Comparison of ENCODE assay signal across 8 cellular contexts in the genomic region with DNA sequence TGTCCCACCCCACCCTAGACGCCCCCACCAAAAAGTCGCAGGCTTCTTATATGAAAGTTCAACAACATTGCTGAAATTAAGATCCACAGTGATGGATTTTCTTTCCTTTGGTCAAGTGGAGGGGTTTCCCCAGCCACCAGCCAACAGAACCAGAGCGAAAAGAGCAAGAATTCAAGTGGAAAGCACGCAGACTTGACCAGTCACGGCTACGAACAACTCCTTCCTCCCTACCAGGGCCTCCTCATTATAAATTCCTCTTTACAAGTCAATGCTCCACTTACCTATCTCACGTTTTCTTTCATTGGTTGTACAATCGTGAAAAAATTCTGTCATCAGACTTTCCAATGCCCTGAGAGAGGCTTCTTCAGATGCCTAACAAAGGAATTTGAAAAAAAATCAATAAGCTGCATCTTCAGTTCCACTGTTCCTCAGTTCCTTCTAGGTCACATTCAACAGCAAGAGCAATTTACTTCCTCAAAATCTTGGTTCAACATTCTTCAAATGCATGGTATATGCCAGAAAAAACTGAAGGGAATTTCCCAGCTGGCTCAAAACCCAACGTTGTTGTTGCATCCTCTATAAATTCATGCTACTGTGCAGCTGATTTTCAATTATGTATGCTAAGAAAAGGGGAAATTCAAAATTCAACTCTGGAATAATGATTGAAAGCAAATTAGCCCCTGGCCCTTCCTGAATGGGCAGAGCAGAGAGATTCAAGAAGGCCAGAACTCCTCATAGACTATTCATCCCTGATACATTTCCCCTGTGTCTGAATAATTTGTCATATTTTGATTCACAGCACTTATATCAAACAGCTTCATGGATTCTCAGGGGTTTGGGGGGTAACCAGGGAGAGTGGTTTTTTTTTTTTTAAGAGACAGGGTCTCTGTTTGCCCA. TPM values are rescaled to one million over a fixed set of nuclear protein-coding genes. Genes with fewer than 3 reads are reported as not detected.
DNase-seq lines count a peak whose midpoint lies in the region; ATAC-seq and TF ChIP-seq lines count a peak whose summit lies in the region.

No MANE protein-coding gene starts in this region.

- peak overlapping the region; percentile 65 for H3K27ac ChIP-seq in AG04450 (ENCODE audit: low read depth, low read length)
- peak overlapping the region; percentile 21 for H3K27ac ChIP-seq in lower lobe of right lung

- peaks cover 23% of the 10 kb centered on the region for H3K36me3 ChIP-seq in lower lobe of right lung

- H3K4me3 ChIP-seq in AG04450 (ENCODE audit: low read depth, low read length) (no peak overlapping the region), lower lobe of right lung (no peak overlapping the region)

- CTCF ChIA-PET in AG04450 (lab: Charles Lee), result no interaction called here

- TF ChIP-seq CTCF in AG04450 (IDR thresholded peaks at IDR 0.05; ENCODE audit: low read depth, low read length) (no peak), HFFc6 (IDR thresholded peaks at IDR 0.05) (no peak), lower lobe of right lung (IDR thresholded peaks at IDR 0.05) (no peak)

- H3K27me3 ChIP-seq in AG04450 (ENCODE audit: control insufficient read depth, insufficient read depth, low read length) (no peaks in the 10 kb centered on the region), lower lobe of right lung (ENCODE audit: low read depth) (no peaks in the 10 kb centered on the region)

- H3K4me3 Mint-ChIP-seq in HFFc6, result peak overlapping the region; percentile 78
- peak overlapping the region; percentile 51 for H3K4me3 Mint-ChIP-seq in activated T-helper 1 cell treated with anti-CD3 and anti-CD28 coated beads, Interleukin-12 subunit alpha, Interleukin-12 subunit beta, Interleukin-2, Interleukin-4 antibody, amounts not matched to agents 30 ng/mL and 10 ng/mL and 1 ng/mL, durations not matched to agents 14 hours and 24 hours and 36 hours

- POLR2A ChIA-PET in AG04450 (lab: Yijun Ruan, JAX), result interaction anchor here (0.6 to 1.6 kb wide), 6 partner anchors 8 to 30 kb away, joined by 3 to 29 read pairs (median 7); no protein-coding TSS in a partner anchor

- H3K27ac Mint-ChIP-seq in HFFc6, result peak overlapping the region; percentile 93
- peak overlapping the region; percentile 93 for H3K27ac Mint-ChIP-seq in activated T-helper 1 cell treated with anti-CD3 and anti-CD28 coated beads, Interleukin-12 subunit alpha, Interleukin-12 subunit beta, Interleukin-2, Interleukin-4 antibody, amounts not matched to agents 30 ng/mL and 10 ng/mL and 1 ng/mL, durations not matched to agents 14 hours and 24 hours and 36 hours

- peaks cover 63% of the 10 kb centered on the region for H3K4me1 Mint-ChIP-seq in HFFc6 (ENCODE audit: low read depth)
- peaks cover 67% of the 10 kb centered on the region for H3K4me1 Mint-ChIP-seq in activated T-helper 1 cell treated with anti-CD3 and anti-CD28 coated beads, Interleukin-12 subunit alpha, Interleukin-12 subunit beta, Interleukin-2, Interleukin-4 antibody, amounts not matched to agents 30 ng/mL and 10 ng/mL and 1 ng/mL, durations not matched to agents 14 hours and 24 hours and 36 hours (ENCODE audit: low read depth)

- intact Hi-C loops in activated T-helper 1 cell treated with anti-CD3 and anti-CD28 coated beads, Interleukin-12 subunit alpha, Interleukin-12 subunit beta, Interleukin-2, Interleukin-4 antibody, amounts not matched to agents 30 ng/mL and 10 ng/mL and 1 ng/mL, durations not matched to agents 14 hours and 24 hours and 36 hours (cut with micrococcal nuclease), result no loop called here
- intact Hi-C loops in lower lobe of right lung (cut with DNase I), result no loop called here

- peaks cover 48% of the 10 kb centered on the region for H3K4me1 ChIP-seq in lower lobe of right lung

- DNase-seq in AG04450 (ENCODE audit: low read depth, low spot score) (no peak), HFFc6 (no peak), lower lobe of right lung (no peak), NCI-H1694 treated with DMSO at 0.1 percent for 48 hours (lab: John Stamatoyannopoulos, UW) (no peak), NCI-H2029 treated with DMSO at 0.1 percent for 48 hours (lab: John Stamatoyannopoulos, UW) (no peak), dedifferentiated amniotic fluid mesenchymal stem cell (ENCODE audit: extremely low spot score) (no peak)
- DNase-seq in activated T-helper 1 cell treated with anti-CD3 and anti-CD28 coated beads, Interleukin-12 subunit alpha, Interleukin-12 subunit beta, Interleukin-2, Interleukin-4 antibody, amounts not matched to agents 30 ng/mL and 10 ng/mL and 1 ng/mL, durations not matched to agents 14 hours and 24 hours and 36 hours (ENCODE audit: low spot score), result no peak

- no peaks in the 10 kb centered on the region for H3K27me3 Mint-ChIP-seq in HFFc6 (ENCODE audit: insufficient read depth)
- H3K27me3 Mint-ChIP-seq in activated T-helper 1 cell treated with anti-CD3 and anti-CD28 coated beads, Interleukin-12 subunit alpha, Interleukin-12 subunit beta, Interleukin-2, Interleukin-4 antibody, amounts not matched to agents 30 ng/mL and 10 ng/mL and 1 ng/mL, durations not matched to agents 14 hours and 24 hours and 36 hours (ENCODE audit: insufficient read depth), result no peaks in the 10 kb centered on the region

- H3K36me3 Mint-ChIP-seq in HFFc6 (ENCODE audit: low read depth), result peaks cover 42% of the 10 kb centered on the region
- H3K36me3 Mint-ChIP-seq in activated T-helper 1 cell treated with anti-CD3 and anti-CD28 coated beads, Interleukin-12 subunit alpha, Interleukin-12 subunit beta, Interleukin-2, Interleukin-4 antibody, amounts not matched to agents 30 ng/mL and 10 ng/mL and 1 ng/mL, durations not matched to agents 14 hours and 24 hours and 36 hours (ENCODE audit: low read depth), result peaks cover 44% of the 10 kb centered on the region

- H3K9me3 Mint-ChIP-seq in HFFc6, result no peaks in the 10 kb centered on the region
- H3K9me3 Mint-ChIP-seq in activated T-helper 1 cell treated with anti-CD3 and anti-CD28 coated beads, Interleukin-12 subunit alpha, Interleukin-12 subunit beta, Interleukin-2, Interleukin-4 antibody, amounts not matched to agents 30 ng/mL and 10 ng/mL and 1 ng/mL, durations not matched to agents 14 hours and 24 hours and 36 hours, result peaks cover 4% of the 10 kb centered on the region

- ATAC-seq in lower lobe of right lung (peak; percentile 39 to 54), HG03097 (IDR thresholded peaks at IDR 0.05; ENCODE audit: low FRiP score, unreplicated experiment) (no peak)

- H3K9me3 ChIP-seq in AG04450 (ENCODE audit: control insufficient read depth, insufficient read depth, low read length) (no peaks in the 10 kb centered on the region), lower lobe of right lung (no peaks in the 10 kb centered on the region)

RNA-seq across cellular contexts. Expression of a gene that starts 30.9 kb away (rescaled TPM):
- 207 and 212 TPM in 2 replicates for polyA plus RNA-seq in AG04450 (2011; rRNA removed)
- polyA minus RNA-seq in AG04450 (2011; rRNA and poly(A)+ RNA removed), result 317 and 400 TPM in 2 replicates
- total RNA-seq in HFFc6 (2021; fragmentation: NEBNext Ultra II Directional; extraction: Animal tissue kit (Norgen Biotek cat#: 25700)), result 100 to 1,000 TPM; 161 to 200 (median 173) TPM
- 213 and 225 TPM in 2 replicates for total RNA-seq in activated T-helper 1 cell treated with anti-CD3 and anti-CD28 coated beads, Interleukin-12 subunit alpha, Interleukin-12 subunit beta, Interleukin-2, Interleukin-4 antibody, amounts not matched to agents 30 ng/mL and 10 ng/mL and 1 ng/mL, durations not matched to agents 14 hours and 24 hours and 36 hours
- total RNA-seq in lower lobe of right lung, result 106 TPM
